In the genomic region with DNA sequence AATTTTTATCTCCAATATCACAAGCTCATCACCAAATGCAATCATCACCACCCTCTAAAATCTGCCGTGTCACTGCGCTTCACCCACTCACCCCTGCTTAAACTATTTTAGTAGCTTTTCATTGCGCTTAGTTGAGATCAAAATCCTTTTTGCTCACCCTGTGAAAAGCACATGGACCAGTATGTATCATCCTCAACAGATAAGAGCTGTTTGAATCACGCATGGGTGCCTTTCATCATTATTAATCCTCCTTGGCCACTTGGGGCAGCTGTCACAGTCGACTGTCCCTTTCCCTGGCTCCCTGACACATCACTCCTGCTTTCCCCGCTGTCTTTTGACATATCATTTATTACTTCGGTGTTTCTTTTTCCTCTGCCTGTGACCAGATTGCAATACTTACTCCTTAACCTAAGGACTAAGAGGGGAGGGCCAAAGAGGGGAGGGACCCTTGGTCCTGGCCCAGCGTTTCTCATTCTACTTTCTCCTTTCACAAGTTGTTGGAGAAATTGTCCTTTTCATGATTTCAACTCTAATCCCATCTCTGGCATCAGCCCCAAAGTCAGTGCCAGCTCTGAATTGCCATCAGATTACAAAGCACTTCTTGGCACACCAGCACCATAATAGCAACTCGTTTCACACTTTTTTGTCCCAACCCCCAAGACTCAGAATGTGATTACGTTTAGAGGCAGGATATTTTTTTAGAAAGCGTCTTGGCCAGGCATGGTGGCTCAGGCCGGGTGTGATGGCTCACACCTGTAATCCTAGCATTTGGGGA, we compare ENCODE assay signal across 9 cellular contexts. TPM values are rescaled to one million over a fixed set of nuclear protein-coding genes. Genes with fewer than 3 reads are reported as not detected.
DNase-seq lines count a peak whose midpoint lies in the region; ATAC-seq and TF ChIP-seq lines count a peak whose summit lies in the region.
"Had no signal": no experiment of that assay in that cellular context is flagged by ENCODE, and none has a peak within 500 bp of the region (broad histone marks: within the 10 kb centered on the region; RNA-seq: fewer than 3 reads in every experiment).

No MANE protein-coding gene starts in this region.

- no peaks in the 10 kb centered on the region for H3K36me3 ChIP-seq in BLaER1 treated with 17β-estradiol and CSF1 and Interleukin-3, amounts not matched to agents 10 nM and 100 nM
- no peaks in the 10 kb centered on the region for H3K36me3 ChIP-seq in HCT116 (ENCODE audit: control insufficient read depth in 1 of 2, insufficient read depth in 2 of 2, low read length in 2 of 2)
- no peaks in the 10 kb centered on the region for H3K36me3 ChIP-seq in adipocyte (ENCODE audit: control insufficient read depth, insufficient read depth, low read length, severe bottlenecking)
- no peaks in the 10 kb centered on the region for H3K36me3 ChIP-seq in transverse colon

- ATAC-seq in HCT116 (peak; percentile 72), left lobe of liver (peak; percentile 73), GM21529 (IDR thresholded peaks at IDR 0.05; ENCODE audit: unreplicated experiment) (no peak)

- H3K9me3 ChIP-seq in BLaER1 treated with 17β-estradiol and CSF1 and Interleukin-3, amounts not matched to agents 10 nM and 100 nM (replicated peaks in 1 of 11), result no peaks in the 10 kb centered on the region
- H3K9me3 ChIP-seq in HCT116 (ENCODE audit: control insufficient read depth in 1 of 2, insufficient read depth in 1 of 2, low read depth in 1 of 2, low read length in 2 of 2) (no peaks in the 10 kb centered on the region), adipocyte (ENCODE audit: control insufficient read depth, low read length) (no peaks in the 10 kb centered on the region), transverse colon (no peaks in the 10 kb centered on the region)

- H3K27me3 ChIP-seq in BLaER1 treated with 17β-estradiol and CSF1 and Interleukin-3, amounts not matched to agents 10 nM and 100 nM, result no peaks in the 10 kb centered on the region
- H3K27me3 ChIP-seq in HCT116 (ENCODE audit: insufficient read depth, low read length), result no peaks in the 10 kb centered on the region
- no peaks in the 10 kb centered on the region for H3K27me3 ChIP-seq in adipocyte (replicated peaks; ENCODE audit: control insufficient read depth, insufficient read depth, low read length)
- H3K27me3 ChIP-seq in transverse colon, result no peaks in the 10 kb centered on the region

- no peak for DNase-seq in HCT116 (ENCODE audit: low read depth, low spot score)
- DNase-seq in adipocyte (ENCODE audit: low read depth), result peak; percentile 16
- DNase-seq in left lobe of liver (ENCODE audit: low spot score), result no peak
- no peak for DNase-seq in NCI-H774 (lab: John Stamatoyannopoulos, UW)
- no peak for DNase-seq in transverse colon
- no peak for DNase-seq in SIG-M5 (lab: John Stamatoyannopoulos, UW)
- DNase-seq: NCI-H1092 had no signal

- POLR2A ChIA-PET in HCT116 (lab: Charles Lee), result interaction anchor here (0.5 to 1.4 kb wide), 5 partner anchors 9 to 76 kb away, joined by 3 to 10 read pairs (median 4); a partner anchor contains a TSS

- CTCF ChIA-PET in HCT116 (lab: Charles Lee), result interaction anchor here (0.8 to 3.6 kb wide), 18 partner anchors 8 to 232 kb away, joined by 3 to 25 read pairs (median 4); a partner anchor contains a TSS

- H4K20me1 ChIP-seq in BLaER1 treated with 17β-estradiol and CSF1 and Interleukin-3, amounts not matched to agents 10 nM and 100 nM, result no peaks in the 10 kb centered on the region
- H4K20me1 ChIP-seq in HCT116 (ENCODE audit: insufficient read depth), result no peaks in the 10 kb centered on the region

- no peak overlapping the region for H3K4me3 ChIP-seq in BLaER1 treated with 17β-estradiol and CSF1 and Interleukin-3, amounts not matched to agents 10 nM and 100 nM
- no peak overlapping the region for H3K4me3 ChIP-seq in HCT116 (replicated peaks in 1 of 2; ENCODE audit: low read depth in 1 of 2, low read length in 2 of 2)
- no peak overlapping the region for H3K4me3 ChIP-seq in adipocyte (ENCODE audit: low read length)
- no peak overlapping the region for H3K4me3 ChIP-seq in transverse colon

- H3K4me1 ChIP-seq in BLaER1 treated with 17β-estradiol and CSF1 and Interleukin-3, amounts not matched to agents 10 nM and 100 nM, result peaks cover 4 to 14% (median 9%) of the 10 kb centered on the region in 10 experiments; a peak in 17 of 20 replicates
- H3K4me1 ChIP-seq in HCT116 (ENCODE audit: control insufficient read depth in 1 of 2, insufficient read depth in 2 of 2, low read length in 2 of 2) (peaks cover 0 to 15% of the 10 kb centered on the region in 2 experiments; a peak in 2 of 4 replicates), adipocyte (ENCODE audit: control insufficient read depth, insufficient read depth, low read length) (peaks cover 11% of the 10 kb centered on the region), transverse colon (no peaks in the 10 kb centered on the region)

- no peaks in the 10 kb centered on the region for H3K79me2 ChIP-seq in HCT116 (ENCODE audit: insufficient read depth, low read length)

- H2AFZ ChIP-seq in HCT116 (ENCODE audit: low read depth, low read length, poor library complexity, severe bottlenecking), result peak overlapping the region; percentile 66

- no peaks in the 10 kb centered on the region for H3K9me2 ChIP-seq in HCT116 (ENCODE audit: insufficient read depth)

- 0 out of 22 replicates have a peak overlapping the region, but pooled peaks of 1 of the 11 experiments have one; percentile 9 for H3K27ac ChIP-seq in BLaER1 treated with 17β-estradiol and CSF1 and Interleukin-3, amounts not matched to agents 10 nM and 100 nM
- H3K27ac ChIP-seq in HCT116 (ENCODE audit: low read depth, low read length) (no peak overlapping the region), transverse colon (no peak overlapping the region)

- in situ Hi-C loops in transverse colon (cut with MboI; ENCODE audit: low pct_ligation_motif_present in 1 of 4, low pct_unique_long_range_greater_than_20kb in 1 of 4, low sequenced_read_pairs in 3 of 4), result no loop called here

- TF ChIP-seq CTCF in HCT116 (IDR thresholded peaks at IDR 0.05 in 2 of 3, conservative IDR thresholded peaks at IDR 0.05 in 1 of 3; ENCODE audit: borderline replicate concordance in 1 of 3, insufficient read depth in 1 of 3, low read depth in 2 of 3, low read length in 2 of 3) (peak in 2 of 3 experiments; percentile 36 to 43; a peak in 4 of 6 replicates), transverse colon (IDR thresholded peaks at IDR 0.05) (no peak)

- BruUV-seq in HCT116 (replicated peaks; lab: Mats Ljungman, UMichigan), result no TSS peak

- WGBS in transverse colon (ENCODE audit: low coverage in 1 of 2), 2 donors, result 48 to 53% methylated on average over 7 to 12 of the region's 12 CpGs

- peak overlapping the region in 7 of 11 experiments; percentile 4 to 36 (median 22); a peak in 10 of 22 replicates for H3K4me2 ChIP-seq in BLaER1 treated with 17β-estradiol and CSF1 and Interleukin-3, amounts not matched to agents 10 nM and 100 nM
- H3K4me2 ChIP-seq in HCT116 (ENCODE audit: low read length), result peak overlapping the region; percentile 7; the same call in 1 of the 2 replicates

- H3K9ac ChIP-seq in BLaER1 treated with 17β-estradiol and CSF1 and Interleukin-3, amounts not matched to agents 10 nM and 100 nM, result no peak overlapping the region
- H3K9ac ChIP-seq in HCT116 (ENCODE audit: low read length), result no peak overlapping the region
- no peak overlapping the region for H3K9ac ChIP-seq in adipocyte (ENCODE audit: low read length)

- intact Hi-C loops in HCT116 (cut with micrococcal nuclease) (no loop called here), transverse colon (cut with DNase I; ENCODE audit: low total_unique reads) (no loop called here)

- no peak for TF ChIP-seq EP300 in transverse colon (IDR thresholded peaks at IDR 0.05; ENCODE audit: low read depth)

- TF ChIP-seq POLR2A in HCT116 (IDR thresholded peaks at IDR 0.05; ENCODE audit: borderline replicate concordance, extremely low read depth, insufficient read depth, insufficient read length), result no peak
- TF ChIP-seq POLR2A in transverse colon (IDR thresholded peaks at IDR 0.05), result no peak

- TF ChIP-seq RAD21 in HCT116 (IDR thresholded peaks at IDR 0.05; ENCODE audit: low read depth), result peak; percentile 27; the same call in 1 of the 2 replicates

- RAD21 ChIA-PET in HCT116 (lab: Charles Lee; ENCODE audit: low non-redundant PET in 1 of 2, low total read pairs in 2 of 2, uncharacterized antibody in 2 of 2, unreplicated experiment in 2 of 2), result interaction anchor here in 1 of 2 experiments (0.5 to 1.7 kb wide), 4 partner anchors 17 to 233 kb away, joined by 3 to 6 read pairs (median 4); a partner anchor contains a TSS

TF ChIP-seq in HCT116, 20 proteins besides CTCF, POLR2A, EP300 and RAD21:
- TF ChIP-seq SP1 (IDR thresholded peaks at IDR 0.05; ENCODE audit: low read depth) (no peak), EZH2 (IDR thresholded peaks at IDR 0.05) (no peak), TCF7L2 (IDR thresholded peaks at IDR 0.05; ENCODE audit: borderline replicate concordance, extremely low read depth, insufficient read depth, insufficient read length) (peak; percentile 30)

RNA-seq across cellular contexts. Expression of a gene that starts 8.6 kb away (rescaled TPM):
- total RNA-seq in HCT116 (2021; ENCODE audit: unreplicated experiment) (42.1 TPM), left lobe of liver (18.1 TPM), transverse colon (10 to 100 TPM; 18.3 to 33.7 (median 30.2) TPM)
- 21.0 and 26.5 TPM in 2 replicates for polyA plus RNA-seq in HCT116 (2012)

RNA-seq across cellular contexts. Expression of a gene that starts 29.5 kb away (rescaled TPM):
- total RNA-seq in HCT116 (2021; ENCODE audit: unreplicated experiment) (2.8 TPM), left lobe of liver (1.3 TPM), transverse colon (10 to 100 TPM in 1 of 4 donors, 1 to 10 TPM in 3; 2.4 to 13.1 (median 6.8) TPM)
- 0.82 and 1.8 TPM in 2 replicates for polyA plus RNA-seq in HCT116 (2012)

RNA-seq across cellular contexts. Expression of a gene that starts 32.0 kb away (rescaled TPM):
- total RNA-seq in HCT116 (2021; ENCODE audit: unreplicated experiment) (103 TPM), left lobe of liver (33.5 TPM), transverse colon (10 to 100 TPM; 59.8 to 95.3 (median 86.5) TPM)
- polyA plus RNA-seq in HCT116 (2012), result 148 and 157 TPM in 2 replicates

RNA-seq across cellular contexts. Expression of a gene that starts 32.4 kb away (rescaled TPM):
- total RNA-seq in HCT116 (2021; ENCODE audit: unreplicated experiment), result 21.5 TPM
- polyA plus RNA-seq in HCT116 (2012), result 16.0 and 17.9 TPM in 2 replicates
- total RNA-seq in left lobe of liver, result 12.4 TPM
- total RNA-seq in transverse colon, result 10 to 100 TPM in 1 of 4 donors, 1 to 10 TPM in 2, not detected in 1; 4.9 to 50.4 (median 9.6) TPM

Comparison
In these comparisons a context has a peak if more than half of its experiments do, and no peak if none do; other contexts are left out.
1. CTCF ChIP-seq: peak in HCT116 (2 of 3); none in transverse colon (0 of 5).